ENCODE assay signal across 8 cellular contexts in the genomic region with DNA sequence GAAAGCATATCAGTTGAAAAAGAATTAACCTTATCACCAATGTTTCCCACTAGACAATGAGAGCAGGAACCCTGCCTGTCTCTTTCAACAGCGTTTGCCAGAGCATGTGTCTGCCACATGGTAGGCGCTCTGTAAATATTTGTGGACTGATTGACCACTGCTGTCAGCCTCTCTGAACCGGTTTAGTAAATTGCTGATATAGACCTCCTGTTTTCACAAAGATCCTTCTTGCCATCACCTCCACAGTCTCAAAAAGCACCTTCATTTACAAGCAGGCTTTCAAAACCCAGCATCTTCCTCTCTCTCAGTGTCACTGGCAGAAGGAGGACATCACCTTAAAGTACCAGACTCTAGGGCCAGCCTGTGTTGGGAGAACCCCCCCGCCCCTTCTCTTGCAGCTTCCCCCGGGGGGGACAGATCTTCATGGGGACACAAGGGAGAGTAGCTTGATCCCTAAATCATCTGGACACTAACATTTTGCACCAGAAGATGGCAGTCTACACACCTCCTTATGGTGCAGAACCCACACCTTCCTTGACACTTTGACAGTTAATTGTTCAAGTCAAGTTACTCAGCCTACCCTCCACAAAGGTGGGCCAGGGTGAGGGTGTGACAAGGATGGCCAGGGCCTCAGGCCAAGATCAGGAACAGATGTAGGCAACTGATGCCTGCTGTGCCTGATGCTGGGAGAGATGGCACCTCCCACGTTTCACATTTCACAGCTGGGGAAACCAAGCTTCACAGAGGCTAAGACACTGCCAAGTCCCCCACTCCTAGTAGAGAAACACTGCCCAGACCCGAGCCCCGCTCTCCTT. TPM values are rescaled to one million over a fixed set of nuclear protein-coding genes. Genes with fewer than 3 reads are reported as not detected.
DNase-seq lines count a peak whose midpoint lies in the region; TF ChIP-seq lines count a peak whose summit lies in the region.

No MANE protein-coding gene starts in this region.

- H3K4me2 ChIP-seq in osteoblast (ENCODE audit: insufficient read depth, low read length) = peak overlapping the region; percentile 68

- no peak overlapping the region for H3K4me3 Mint-ChIP-seq in activated T-helper 1 cell treated with anti-CD3 and anti-CD28 coated beads, Interleukin-12 subunit alpha, Interleukin-12 subunit beta, Interleukin-2, Interleukin-4 antibody, amounts not matched to agents 30 ng/mL and 10 ng/mL and 1 ng/mL, durations not matched to agents 14 hours and 24 hours and 36 hours

- no peaks in the 10 kb centered on the region for H3K36me3 ChIP-seq in NT2/D1 (ENCODE audit: insufficient read depth, insufficient read length, low read length)
- H3K36me3 ChIP-seq in osteoblast (ENCODE audit: insufficient read depth, low read length) = no peaks in the 10 kb centered on the region

- peaks cover 7% of the 10 kb centered on the region for H3K27me3 Mint-ChIP-seq in activated T-helper 1 cell treated with anti-CD3 and anti-CD28 coated beads, Interleukin-12 subunit alpha, Interleukin-12 subunit beta, Interleukin-2, Interleukin-4 antibody, amounts not matched to agents 30 ng/mL and 10 ng/mL and 1 ng/mL, durations not matched to agents 14 hours and 24 hours and 36 hours (ENCODE audit: insufficient read depth)

- DNase-seq in 8988T = peak; percentile 47
- DNase-seq in HT-29 (ENCODE audit: low spot score) = peak; percentile 88
- peak; percentile 59 for DNase-seq in NT2/D1 (ENCODE audit: low read depth, low spot score)
- DNase-seq in activated T-helper 1 cell treated with anti-CD3 and anti-CD28 coated beads, Interleukin-12 subunit alpha, Interleukin-12 subunit beta, Interleukin-2, Interleukin-4 antibody, amounts not matched to agents 30 ng/mL and 10 ng/mL and 1 ng/mL, durations not matched to agents 14 hours and 24 hours and 36 hours (ENCODE audit: low spot score) = peak; percentile 44
- peak; percentile 72 for DNase-seq in fibroblast of villous mesenchyme (ENCODE audit: low read depth)
- peak; percentile 89 for DNase-seq in osteoblast (ENCODE audit: insufficient read length, low spot score, missing footprints)
- DNase-seq in middle frontal gyrus (ENCODE audit: extremely low spot score, low spot score) = no peak

- no peaks in the 10 kb centered on the region for H3K79me2 ChIP-seq in osteoblast (ENCODE audit: insufficient read depth, low read length)

- no peaks in the 10 kb centered on the region for H3K36me3 Mint-ChIP-seq in activated T-helper 1 cell treated with anti-CD3 and anti-CD28 coated beads, Interleukin-12 subunit alpha, Interleukin-12 subunit beta, Interleukin-2, Interleukin-4 antibody, amounts not matched to agents 30 ng/mL and 10 ng/mL and 1 ng/mL, durations not matched to agents 14 hours and 24 hours and 36 hours (ENCODE audit: low read depth)

- no peaks in the 10 kb centered on the region for H3K9me3 Mint-ChIP-seq in activated T-helper 1 cell treated with anti-CD3 and anti-CD28 coated beads, Interleukin-12 subunit alpha, Interleukin-12 subunit beta, Interleukin-2, Interleukin-4 antibody, amounts not matched to agents 30 ng/mL and 10 ng/mL and 1 ng/mL, durations not matched to agents 14 hours and 24 hours and 36 hours

- H3K4me3 ChIP-seq in NT2/D1 (ENCODE audit: insufficient read length, low read depth) (no peak overlapping the region), fibroblast of villous mesenchyme (ENCODE audit: low read depth, low read length) (no peak overlapping the region), osteoblast (ENCODE audit: insufficient read depth, low read length) (peak overlapping the region; percentile 45)

- peak overlapping the region; percentile 82 for H2AFZ ChIP-seq in osteoblast (ENCODE audit: low read length)

- H3K9ac ChIP-seq in NT2/D1 (ENCODE audit: insufficient read length, low read depth) = no peak overlapping the region

- TF ChIP-seq CTCF in GM12873 (IDR thresholded peaks at IDR 0.05; ENCODE audit: insufficient read depth, low read depth, low read length, missing control alignments) = peak; percentile 77
- peak; percentile 61 for TF ChIP-seq CTCF in fibroblast of villous mesenchyme (IDR thresholded peaks at IDR 0.05; ENCODE audit: insufficient read depth, low read depth, low read length)
- peak; percentile 78 for TF ChIP-seq CTCF in osteoblast (IDR thresholded peaks at IDR 0.05; ENCODE audit: extremely low read depth, low read depth, low read length)

- H3K9me3 ChIP-seq in NT2/D1 (ENCODE audit: insufficient read depth, low read length) = no peaks in the 10 kb centered on the region
- no peaks in the 10 kb centered on the region for H3K9me3 ChIP-seq in osteoblast (ENCODE audit: low read depth, low read length)

- intact Hi-C loops in activated T-helper 1 cell treated with anti-CD3 and anti-CD28 coated beads, Interleukin-12 subunit alpha, Interleukin-12 subunit beta, Interleukin-2, Interleukin-4 antibody, amounts not matched to agents 30 ng/mL and 10 ng/mL and 1 ng/mL, durations not matched to agents 14 hours and 24 hours and 36 hours (cut with micrococcal nuclease) = loop anchor here (1.0 to 10.0 kb wide), 8 partner anchors 21 to 688 kb away; a partner anchor contains a TSS

- no peak overlapping the region for H3K27ac Mint-ChIP-seq in activated T-helper 1 cell treated with anti-CD3 and anti-CD28 coated beads, Interleukin-12 subunit alpha, Interleukin-12 subunit beta, Interleukin-2, Interleukin-4 antibody, amounts not matched to agents 30 ng/mL and 10 ng/mL and 1 ng/mL, durations not matched to agents 14 hours and 24 hours and 36 hours

- H4K20me1 ChIP-seq in osteoblast (ENCODE audit: insufficient read depth, low read length) = no peaks in the 10 kb centered on the region

- H3K27ac ChIP-seq in osteoblast (ENCODE audit: low read depth, low read length) = no peak overlapping the region

- H3K4me1 ChIP-seq in NT2/D1 (ENCODE audit: insufficient read depth, insufficient read length) = no peaks in the 10 kb centered on the region
- peaks cover 16% of the 10 kb centered on the region for H3K4me1 ChIP-seq in osteoblast (ENCODE audit: insufficient read depth, low read length)

- H3K27me3 ChIP-seq in NT2/D1 (ENCODE audit: insufficient read depth, insufficient read length) = no peaks in the 10 kb centered on the region
- H3K27me3 ChIP-seq in osteoblast (ENCODE audit: insufficient read depth, low read length) = peaks cover 4% of the 10 kb centered on the region

- peaks cover 20% of the 10 kb centered on the region for H3K4me1 Mint-ChIP-seq in activated T-helper 1 cell treated with anti-CD3 and anti-CD28 coated beads, Interleukin-12 subunit alpha, Interleukin-12 subunit beta, Interleukin-2, Interleukin-4 antibody, amounts not matched to agents 30 ng/mL and 10 ng/mL and 1 ng/mL, durations not matched to agents 14 hours and 24 hours and 36 hours (ENCODE audit: low read depth)

RNA-seq across cellular contexts. Expression of a gene that starts 37.8 kb away (rescaled TPM):
- 39.4 and 47.6 TPM in 2 replicates for total RNA-seq in HT-29 (2014; rRNA removed; shearing (Covaris generic))
- 46.9 and 58.9 TPM in 2 replicates for total RNA-seq in activated T-helper 1 cell treated with anti-CD3 and anti-CD28 coated beads, Interleukin-12 subunit alpha, Interleukin-12 subunit beta, Interleukin-2, Interleukin-4 antibody, amounts not matched to agents 30 ng/mL and 10 ng/mL and 1 ng/mL, durations not matched to agents 14 hours and 24 hours and 36 hours
- total RNA-seq in fibroblast of villous mesenchyme = 29.3 and 34.1 TPM in 2 replicates
- 60.1 and 60.7 TPM in 2 replicates for total RNA-seq in osteoblast
